ENCODE assay signal across 14 cellular contexts in the genomic region with DNA sequence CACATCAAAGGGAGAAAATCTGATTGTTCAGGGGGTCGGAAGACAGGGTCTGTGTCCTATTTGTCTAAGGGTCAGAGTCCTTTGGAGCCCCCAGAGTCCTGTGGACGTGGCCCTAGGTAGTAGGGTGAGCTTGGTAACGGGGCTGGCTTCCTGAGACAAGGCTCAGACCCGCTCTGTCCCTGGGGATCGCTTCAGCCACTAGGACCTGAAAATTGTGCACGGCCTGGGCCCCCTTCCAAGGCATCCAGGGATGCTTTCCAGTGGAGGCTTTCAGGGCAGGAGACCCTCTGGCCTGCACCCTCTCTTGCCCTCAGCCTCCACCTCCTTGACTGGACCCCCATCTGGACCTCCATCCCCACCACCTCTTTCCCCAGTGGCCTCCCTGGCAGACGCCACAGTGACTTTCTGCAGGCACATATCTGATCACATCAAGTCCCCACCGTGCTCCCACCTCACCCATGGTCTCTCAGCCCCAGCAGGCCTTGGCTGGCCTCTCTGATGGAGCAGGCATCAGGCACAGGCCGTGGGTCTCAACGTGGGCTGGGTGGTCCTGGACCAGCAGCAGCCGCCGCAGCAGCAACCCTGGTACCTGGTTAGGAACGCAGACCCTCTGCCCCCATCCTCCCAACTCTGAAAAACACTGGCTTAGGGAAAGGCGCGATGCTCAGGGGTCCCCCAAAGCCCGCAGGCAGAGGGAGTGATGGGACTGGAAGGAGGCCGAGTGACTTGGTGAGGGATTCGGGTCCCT. TPM values are rescaled to one million over a fixed set of nuclear protein-coding genes. Genes with fewer than 3 reads are reported as not detected.
DNase-seq lines count a peak whose midpoint lies in the region; ATAC-seq, FAIRE-seq and TF ChIP-seq lines count a peak whose summit lies in the region.
"Had no signal": no experiment of that assay in that cellular context is flagged by ENCODE, and none has a peak within 500 bp of the region (broad histone marks: within the 10 kb centered on the region; RNA-seq: fewer than 3 reads in every experiment).

No MANE protein-coding gene starts in this region.

- TF ChIP-seq POLR2A in IMR-90 (IDR thresholded peaks at IDR 0.05; ENCODE audit: low read depth, low read length): no peak
- TF ChIP-seq POLR2A in H1 (IDR thresholded peaks at IDR 0.05; ENCODE audit: control extremely low read depth in 1 of 2, low read depth in 2 of 2, low read length in 2 of 2): no peak

- H2BK15ac ChIP-seq in IMR-90 (ENCODE audit: low read depth, low read length) (no peak overlapping the region), H1 (ENCODE audit: low read length) (peak overlapping the region; percentile 98)

- no peak for FAIRE-seq in H1 (lab: Jason Lieb, UNC)

- H3K56ac ChIP-seq in IMR-90 (ENCODE audit: extremely low read depth, insufficient read depth, low read length) (no peak overlapping the region), H1 (replicated peaks; ENCODE audit: insufficient read length, low read depth, low read length) (no peak overlapping the region)

- H4K8ac ChIP-seq in IMR-90 (ENCODE audit: low read depth in 2 of 2, low read length in 2 of 2) (no peak overlapping the region), H1 (ENCODE audit: extremely low read depth, insufficient read depth, low read length) (no peak overlapping the region; the same call in 1 of the 2 replicates)

- peak overlapping the region; percentile 85; the same call in 1 of the 2 replicates for H2BK12ac ChIP-seq in H1 (ENCODE audit: low read depth, low read length)

- no peak overlapping the region for H3K4ac ChIP-seq in IMR-90 (ENCODE audit: low read depth, low read length)
- H3K4ac ChIP-seq in H1 (replicated peaks; ENCODE audit: insufficient read length, low read depth, low read length): no peak overlapping the region

- H4K91ac ChIP-seq in IMR-90 (ENCODE audit: insufficient read depth, low read depth, low read length) (no peak overlapping the region), H1 (replicated peaks; ENCODE audit: insufficient read length, low read length) (no peak overlapping the region)

- 90% methylated on average over 6 of the region's 18 CpGs; no CpG with 5 or more reads in 1 of the 2 experiments for WGBS in IMR-90 (ENCODE audit: extremely low coverage in 2 of 2, insufficient read length in 1 of 2), 2 experiments
- WGBS in H1 (ENCODE audit: extremely low coverage in 1 of 2, insufficient coverage in 1 of 2, insufficient read length in 1 of 2, insufficient replicate concordance in 2 of 2, low coverage in 1 of 2, low lambda C conversion rate in 2 of 2, missing lambda C conversion rate in 1 of 2), 2 experiments: 74% methylated on average over 18 of the region's 18 CpGs; no CpG with 5 or more reads in 1 of the 2 experiments

- H3K79me1 ChIP-seq in IMR-90 (ENCODE audit: low read depth in 1 of 2, low read length in 2 of 2): no peaks in the 10 kb centered on the region
- H3K79me1 ChIP-seq in H1 (ENCODE audit: low read depth, low read length): no peaks in the 10 kb centered on the region

- CTCF ChIA-PET in IMR-90 (lab: Yijun Ruan, JAX) (no interaction called here), H1 (lab: Charles Lee; ENCODE audit: partially characterized antibody) (interaction anchor here (0.8 to 9.2 kb wide), 9 partner anchors 6 to 169 kb away, joined by 3 to 74 read pairs (median 19); a partner anchor contains a TSS)

- no peaks in the 10 kb centered on the region for H3K9me3 ChIP-seq in IMR-90 (ENCODE audit: control insufficient read depth, insufficient read depth, low read length)
- no peaks in the 10 kb centered on the region for H3K9me3 ChIP-seq in H1 (ENCODE audit: insufficient read depth in 2 of 2, low read depth in 1 of 2, low read length in 1 of 2)
- H3K9me3 ChIP-seq: adrenal gland, upper lobe of left lung had no signal

- TF ChIP-seq EP300 in H1 (IDR thresholded peaks at IDR 0.05; ENCODE audit: borderline replicate concordance in 1 of 2, low read depth in 2 of 2, low read length in 2 of 2): no peak

- no peak overlapping the region for H2BK120ac ChIP-seq in IMR-90 (ENCODE audit: low read depth, low read length)
- no peak overlapping the region for H2BK120ac ChIP-seq in H1 (replicated peaks; ENCODE audit: low read depth, low read length)

- no peaks in the 10 kb centered on the region; the same call in 1 of the 2 replicates for H4K20me1 ChIP-seq in IMR-90 (ENCODE audit: insufficient read depth, low read length)
- peaks cover 0 to 2% of the 10 kb centered on the region in 2 experiments for H4K20me1 ChIP-seq in H1 (replicated peaks in 1 of 2; ENCODE audit: control insufficient read depth in 1 of 2, insufficient read depth in 2 of 2, low read length in 2 of 2)

- no peak overlapping the region for H3K18ac ChIP-seq in IMR-90 (ENCODE audit: low read depth, low read length)
- 0 out of 2 replicates have a peak overlapping the region, but pooled peaks have one; percentile 15 for H3K18ac ChIP-seq in H1 (ENCODE audit: extremely low read depth, low read length)

- H2AFZ ChIP-seq in IMR-90 (replicated peaks; ENCODE audit: low read length, poor library complexity) (peak overlapping the region; percentile 52), H1 (ENCODE audit: low read length) (no peak overlapping the region)

- TF ChIP-seq CTCF in IMR-90 (conservative IDR thresholded peaks at IDR 0.05; ENCODE audit: low read depth, low read length) (no peak), H1 (IDR thresholded peaks at IDR 0.05; ENCODE audit: control extremely low read depth in 1 of 3, insufficient read depth in 1 of 3, low read depth in 1 of 3, low read length in 3 of 3) (no peak)

- no peak overlapping the region for H3K23ac ChIP-seq in IMR-90 (ENCODE audit: low read depth, low read length)
- no peak overlapping the region for H3K23ac ChIP-seq in H1 (ENCODE audit: insufficient read length)

- H2BK5ac ChIP-seq in IMR-90 (ENCODE audit: low read depth, low read length, poor library complexity, severe bottlenecking) (no peak overlapping the region), H1 (ENCODE audit: low read depth, low read length) (no peak overlapping the region)

- intact Hi-C loops in IMR-90 (cut with micrococcal nuclease): no loop called here

- H3K79me2 ChIP-seq in H1 (ENCODE audit: control insufficient read depth in 1 of 2, insufficient read depth in 2 of 2, low read length in 2 of 2): no peaks in the 10 kb centered on the region

- BruUV-seq in IMR-90 (replicated peaks; lab: Mats Ljungman, UMichigan): no TSS peak

- H3K36me3 ChIP-seq in IMR-90 (ENCODE audit: control insufficient read depth, insufficient read depth, low read length) (no peaks in the 10 kb centered on the region), H1 (ENCODE audit: control insufficient read depth in 2 of 4, insufficient read depth in 4 of 4, low read length in 3 of 4) (no peaks in the 10 kb centered on the region), rectal smooth muscle tissue (ENCODE audit: control insufficient read depth, insufficient read depth, low read length) (no peaks in the 10 kb centered on the region)
- H3K36me3 ChIP-seq: adrenal gland, upper lobe of left lung had no signal

- H3K4me3 ChIP-seq in IMR-90 (ENCODE audit: insufficient read depth, low read depth, low read length) (no peak overlapping the region), H1 (ENCODE audit: extremely low read depth in 1 of 4, insufficient read depth in 2 of 4, low read depth in 3 of 4, low read length in 4 of 4) (peak overlapping the region; percentile 17 to 85 (median 39); a peak in 3 of 8 replicates), rectal smooth muscle tissue (ENCODE audit: low read length) (peak overlapping the region; percentile 8)

- no peaks in the 10 kb centered on the region for H3K9me1 ChIP-seq in IMR-90 (ENCODE audit: insufficient read depth, low read length)

- H3K4me2 ChIP-seq in IMR-90 (ENCODE audit: low read depth, low read length) (no peak overlapping the region), H1 (ENCODE audit: insufficient read depth in 1 of 2, low read depth in 2 of 2, low read length in 2 of 2) (peak overlapping the region; percentile 87 to 97)
- H3K4me2 ChIP-seq: KMS-11 had no signal

- H3K9ac ChIP-seq in IMR-90 (ENCODE audit: low read depth, low read length): no peak overlapping the region
- H3K9ac ChIP-seq in H1 (replicated peaks in 1 of 4; ENCODE audit: extremely low read depth in 1 of 4, low read depth in 3 of 4, low read length in 3 of 4): no peak overlapping the region
- no peak overlapping the region for H3K9ac ChIP-seq in rectal smooth muscle tissue (ENCODE audit: low read length)
- H3K9ac ChIP-seq: KMS-11 had no signal

- H3K14ac ChIP-seq in IMR-90 (replicated peaks; ENCODE audit: low read depth, low read length): no peak overlapping the region
- H3K14ac ChIP-seq in H1 (ENCODE audit: insufficient read length): no peak overlapping the region

- ATAC-seq in IMR-90 (ENCODE audit: low read depth): no peak

- DNase-seq in DMS53 (lab: John Stamatoyannopoulos, UW) (peak; percentile 23), DMS53 treated with DMSO at 0.1 percent for 48 hours (lab: John Stamatoyannopoulos, UW; ENCODE audit: unreplicated experiment) (no peak), IMR-90 (no peak), H1 (ENCODE audit: low read depth in 1 of 2, low spot score in 2 of 2) (peak in 1 of 2 experiments; percentile 61), HT-29 (ENCODE audit: low spot score) (no peak), kidney tubule cell (ENCODE audit: low spot score) (no peak)
- no peak for DNase-seq in activated naive CD4-positive, alpha-beta T cell (lab: John Stamatoyannopoulos, UW)
- DNase-seq: NCI-H1417 treated with DMSO at 0.1 percent for 48 hours, NCI-H446 treated with DMSO at 0.1 percent for 48 hours had no signal

- in situ Hi-C loops in IMR-90 (cut with MboI; ENCODE audit: low sequenced_read_pairs): no loop called here

- peaks cover 12% of the 10 kb centered on the region for H3K23me2 ChIP-seq in H1 (ENCODE audit: low read depth, low read length)

- no peak overlapping the region for H3K27ac ChIP-seq in IMR-90 (ENCODE audit: insufficient read depth, low read length)
- H3K27ac ChIP-seq in H1 (ENCODE audit: low read depth, low read length): no peak overlapping the region
- no peak overlapping the region for H3K27ac ChIP-seq in rectal smooth muscle tissue (ENCODE audit: low read depth, low read length)
- H3K27ac ChIP-seq: 22Rv1, adrenal gland, KMS-11, upper lobe of left lung had no signal

- TF ChIP-seq RAD21 in IMR-90 (IDR thresholded peaks at IDR 0.05; ENCODE audit: low read length) (no peak), H1 (IDR thresholded peaks at IDR 0.05 in 1 of 2, conservative IDR thresholded peaks at IDR 0.05 in 1 of 2; ENCODE audit: low read depth in 2 of 2, low read length in 2 of 2) (no peak)

- H3K4me1 ChIP-seq in IMR-90 (ENCODE audit: control insufficient read depth, insufficient read depth, low read length) (no peaks in the 10 kb centered on the region; the same call in 1 of the 2 replicates), H1 (replicated peaks in 1 of 4; ENCODE audit: control insufficient read depth in 3 of 4, insufficient read depth in 4 of 4, low read length in 3 of 4) (peaks cover 0 to 13% (median 5%) of the 10 kb centered on the region in 4 experiments; a peak in 5 of 7 replicates), rectal smooth muscle tissue (ENCODE audit: control insufficient read depth, insufficient read depth, low read length) (no peaks in the 10 kb centered on the region)

- H3K27me3 ChIP-seq in IMR-90 (ENCODE audit: control insufficient read depth, insufficient read depth, low read length) (peaks cover 26% of the 10 kb centered on the region), H1 (replicated peaks in 1 of 4; ENCODE audit: control insufficient read depth in 3 of 4, extremely low read depth in 1 of 4, insufficient read depth in 3 of 4, low read length in 3 of 4) (peaks cover 1 to 38% (median 33%) of the 10 kb centered on the region in 4 experiments), rectal smooth muscle tissue (ENCODE audit: control insufficient read depth, insufficient read depth, low read length) (peaks cover 5% of the 10 kb centered on the region)

- dilution Hi-C loops in IMR-90 (cut with HindIII; ENCODE audit: low sequenced_read_pairs, unreplicated experiment): no loop called here

- H2AK5ac ChIP-seq in IMR-90 (ENCODE audit: low read depth, low read length) (no peak overlapping the region), H1 (ENCODE audit: low read depth, low read length) (no peak overlapping the region)

- POLR2A ChIA-PET in IMR-90 (lab: Charles Lee; ENCODE audit: unreplicated experiment) (no interaction called here), H1 (lab: Charles Lee; ENCODE audit: partially characterized antibody) (interaction anchor here (1.2 to 1.6 kb wide), 6 partner anchors 13 to 128 kb away, joined by 3 to 5 read pairs (median 4); a partner anchor contains a TSS)

- H4K5ac ChIP-seq in IMR-90 (ENCODE audit: low read depth, low read length): no peak overlapping the region
- no peak overlapping the region for H4K5ac ChIP-seq in H1 (ENCODE audit: insufficient read length, low read depth, low read length)

- no peak overlapping the region for H2AK9ac ChIP-seq in IMR-90 (replicated peaks; ENCODE audit: low read depth, low read length, poor library complexity)

- H2BK20ac ChIP-seq in IMR-90 (ENCODE audit: low read depth, low read length): no peak overlapping the region
- no peak overlapping the region for H2BK20ac ChIP-seq in H1 (ENCODE audit: low read length)

RNA-seq across cellular contexts. Expression of a gene that starts 3.8 kb away (rescaled TPM):
- total RNA-seq in IMR-90 (2012; rRNA removed): 0.28 TPM in 1 of 2 replicates, not detected in the other
- polyA plus RNA-seq in IMR-90 (2012; rRNA removed): 0.07 TPM in 1 of 2 replicates, not detected in the other
- polyA plus RNA-seq in IMR-90 (2012; cell fraction: cytosol; rRNA removed): 0.10 TPM in 1 of 2 replicates, not detected in the other
- polyA plus RNA-seq in IMR-90 (2012; cell fraction: nucleus; rRNA removed; ENCODE audit: low replicate concordance): 0.05 and 0.22 TPM in 2 replicates
- 1.5 and 1.7 TPM in 2 replicates for total RNA-seq in H1 (2021; fragmentation: NEBNext Ultra II Directional; extraction: Animal tissue kit (Norgen Biotek cat#: 25700))
- polyA plus RNA-seq in H1 (2011; rRNA removed): 1.6 and 2.2 TPM in 2 replicates
- polyA plus RNA-seq in H1 (2011; cell fraction: cytosol; rRNA removed): 1.5 TPM
- 2.2 TPM for polyA plus RNA-seq in H1 (2011; cell fraction: nucleus; rRNA removed)
- 1.3 to 2.7 TPM (median 2.3 TPM) in 4 replicates for polyA plus RNA-seq in H1 (2012, experiment 1 of 2)
- polyA plus RNA-seq in H1 (2012, experiment 2 of 2): 1.5 TPM
- polyA plus RNA-seq in H1 (2013, experiment 1 of 2): 1.7 TPM
- 1.4 TPM for polyA plus RNA-seq in H1 (2013, experiment 2 of 2)
- 0.19 and 0.24 TPM in 2 replicates for polyA minus RNA-seq in H1 (2011; rRNA and poly(A)+ RNA removed)
- polyA minus RNA-seq in H1 (2011; cell fraction: cytosol; rRNA and poly(A)+ RNA removed): not detected
- polyA minus RNA-seq in H1 (2011; cell fraction: nucleus; rRNA and poly(A)+ RNA removed): not detected
- total RNA-seq in HT-29 (2014; rRNA removed; shearing (Covaris generic)): 0.74 and 1.3 TPM in 2 replicates
- total RNA-seq: adrenal gland had no signal

RNA-seq across cellular contexts. Expression of a gene that starts 34.3 kb away (rescaled TPM):
- 30.8 and 31.9 TPM in 2 replicates for total RNA-seq in IMR-90 (2012; rRNA removed)
- 6.2 and 6.5 TPM in 2 replicates for polyA plus RNA-seq in IMR-90 (2012; rRNA removed)
- polyA plus RNA-seq in IMR-90 (2012; cell fraction: cytosol; rRNA removed): 2.0 and 2.1 TPM in 2 replicates
- 3.2 and 7.7 TPM in 2 replicates for polyA plus RNA-seq in IMR-90 (2012; cell fraction: nucleus; rRNA removed; ENCODE audit: low replicate concordance)
- 23.2 and 24.2 TPM in 2 replicates for total RNA-seq in H1 (2021; fragmentation: NEBNext Ultra II Directional; extraction: Animal tissue kit (Norgen Biotek cat#: 25700))
- 2.0 and 2.3 TPM in 2 replicates for polyA plus RNA-seq in H1 (2011; rRNA removed)
- polyA plus RNA-seq in H1 (2011; cell fraction: cytosol; rRNA removed): 2.8 TPM
- 7.5 TPM for polyA plus RNA-seq in H1 (2011; cell fraction: nucleus; rRNA removed)
- polyA plus RNA-seq in H1 (2012, experiment 1 of 2): 3.8 to 5.9 TPM (median 5.7 TPM) in 4 replicates
- polyA plus RNA-seq in H1 (2012, experiment 2 of 2): 0.22 TPM
- 8.0 TPM for polyA plus RNA-seq in H1 (2013, experiment 1 of 2)
- 7.1 TPM for polyA plus RNA-seq in H1 (2013, experiment 2 of 2)
- 16.6 and 27.5 TPM in 2 replicates for polyA minus RNA-seq in H1 (2011; rRNA and poly(A)+ RNA removed)
- polyA minus RNA-seq in H1 (2011; cell fraction: cytosol; rRNA and poly(A)+ RNA removed): 21.1 TPM
- polyA minus RNA-seq in H1 (2011; cell fraction: nucleus; rRNA and poly(A)+ RNA removed): 31.6 TPM
- 52.8 and 69.4 TPM in 2 replicates for total RNA-seq in HT-29 (2014; rRNA removed; shearing (Covaris generic))
